ENCODE assay signal across 8 cellular contexts in the genomic region with DNA sequence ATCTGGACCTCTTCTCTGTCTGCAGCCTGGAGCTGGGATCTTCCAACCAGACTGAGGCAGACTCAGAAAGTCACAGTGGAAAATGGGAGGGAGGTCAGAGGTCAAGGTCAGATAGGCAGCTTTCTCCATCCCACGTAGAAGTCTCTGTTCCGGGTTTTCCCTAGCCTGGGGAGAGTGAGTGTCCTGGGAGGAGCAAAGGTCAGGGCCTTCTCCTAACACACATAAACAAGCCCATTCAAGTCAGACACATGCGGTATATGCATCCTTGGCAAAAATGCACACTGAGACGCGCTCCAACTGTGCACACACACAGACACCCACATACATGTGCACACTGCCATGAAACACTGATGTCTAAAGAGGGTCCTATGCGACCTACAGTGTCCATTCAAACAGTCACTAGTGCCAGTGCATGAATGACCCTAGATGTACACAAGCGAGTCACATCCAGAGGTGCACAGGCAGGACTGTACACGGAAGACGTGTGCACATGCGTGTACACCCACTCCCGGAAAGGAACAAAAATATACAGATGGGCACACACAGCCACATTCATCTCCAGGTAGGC. TPM values are rescaled to one million over a fixed set of nuclear protein-coding genes. Genes with fewer than 3 reads are reported as not detected.
A peak's percentile ranks its signal among the peaks of the same experiment; 100 is the strongest.
DNase-seq lines count a peak whose midpoint lies in the region; ATAC-seq and TF ChIP-seq lines count a peak whose summit lies in the region.

No MANE protein-coding gene starts in this region.

- POLR2A ChIA-PET in BJ (lab: Charles Lee), result interaction anchor here (1.1 kb wide), 1 partner anchor 108 kb away, joined by 3 read pairs; no protein-coding TSS in a partner anchor

- in situ Hi-C loops in G401 (cut with HindIII; ENCODE audit: low sequenced_read_pairs), result no loop called here

- H3K9me3 ChIP-seq in H9 (ENCODE audit: control insufficient read depth, low read depth, low read length), result no peaks in the 10 kb centered on the region
- H3K9me3 ChIP-seq in T-helper 17 cell (ENCODE audit: control insufficient read depth, low read length, poor library complexity, severe bottlenecking), result no peaks in the 10 kb centered on the region

- DNase-seq in BJ (ENCODE audit: low read depth) (no peak), H9 (no peak), T-helper 17 cell (no peak), fibroblast of pulmonary artery (ENCODE audit: low read depth) (no peak), retinal pigment epithelial cell (ENCODE audit: low read depth) (no peak), NCI-H128 (lab: John Stamatoyannopoulos, UW; ENCODE audit: unreplicated experiment) (no peak), G401 (ENCODE audit: low spot score) (no peak), NCI-H345 treated with DMSO at 0.1 percent for 48 hours (lab: John Stamatoyannopoulos, UW; ENCODE audit: unreplicated experiment) (no peak)

- H2AFZ ChIP-seq in H9 (ENCODE audit: low read length), result no peak overlapping the region

- H3K36me3 Mint-ChIP-seq in H9 (ENCODE audit: insufficient read depth in 1 of 3, low read depth in 3 of 3) (peaks cover 0 to 19% (median 17%) of the 10 kb centered on the region in 3 experiments; a peak in 5 of 7 replicates), T-helper 17 cell (ENCODE audit: low read depth) (peaks cover 2% of the 10 kb centered on the region)

- no peak overlapping the region for H3K27ac ChIP-seq in H9 (ENCODE audit: insufficient read length, low read depth, low read length)

- H3K27me3 ChIP-seq in BJ (ENCODE audit: control insufficient read depth, insufficient read depth, low read length) (no peaks in the 10 kb centered on the region), H9 (ENCODE audit: insufficient read depth, low read length) (no peaks in the 10 kb centered on the region)

- H3K23ac ChIP-seq in H9 (ENCODE audit: insufficient read length, low read depth, low read length), result no peak overlapping the region

- H3K79me2 ChIP-seq in H9 (ENCODE audit: insufficient read depth, low read length), result peaks cover 5% of the 10 kb centered on the region; the same call in 1 of the 2 replicates

- H2BK120ac ChIP-seq in H9 (ENCODE audit: low read depth, low read length, poor library complexity, severe bottlenecking), result no peak overlapping the region

- no peak overlapping the region for H4K91ac ChIP-seq in H9 (ENCODE audit: insufficient read length, low read depth, low read length)

- no peak overlapping the region for H3K4ac ChIP-seq in H9 (ENCODE audit: low read depth, low read length)

- H3K9ac ChIP-seq in H9 (ENCODE audit: extremely low read depth, insufficient read length, low read length), result peak overlapping the region; percentile 67

- H3K36me3 ChIP-seq in BJ (ENCODE audit: control insufficient read depth, insufficient read depth, low read length), result peaks cover 10% of the 10 kb centered on the region

- CTCF ChIA-PET in BJ (lab: Yijun Ruan, JAX), result interaction anchor here (0.9 to 10.7 kb wide), 8 partner anchors 14 to 100 kb away, joined by 3 to 131 read pairs (median 4); partner anchors contain the start of gene TLR9

- H4K8ac ChIP-seq in H9 (replicated peaks; ENCODE audit: insufficient read length, low read depth, low read length), result no peak overlapping the region

- no peaks in the 10 kb centered on the region for H4K20me1 ChIP-seq in H9 (ENCODE audit: control insufficient read depth, insufficient read depth, insufficient read length)

- H2AK5ac ChIP-seq in H9 (ENCODE audit: insufficient read length, low read length), result no peak overlapping the region

- H3K27me3 Mint-ChIP-seq in H9 (ENCODE audit: low read depth) (peaks cover 7% of the 10 kb centered on the region), T-helper 17 cell (no peaks in the 10 kb centered on the region)

- H2BK20ac ChIP-seq in H9 (ENCODE audit: low read depth, low read length, poor library complexity, severe bottlenecking), result no peak overlapping the region

- H3K27ac Mint-ChIP-seq in H9, result peak overlapping the region; percentile 51 to 93 (median 79); a peak in 6 of 7 replicates
- H3K27ac Mint-ChIP-seq in T-helper 17 cell, result peak overlapping the region; percentile 95

- peak overlapping the region; percentile 0 for H3K56ac ChIP-seq in H9 (ENCODE audit: insufficient read length, low read depth, low read length)

- no peaks in the 10 kb centered on the region for H3K79me1 ChIP-seq in H9 (ENCODE audit: insufficient read depth, low read depth, low read length, poor library complexity, severe bottlenecking)

- no peak overlapping the region for H3K14ac ChIP-seq in H9 (ENCODE audit: insufficient read depth, low read length)

- no peak overlapping the region for H2BK15ac ChIP-seq in H9 (ENCODE audit: low read depth, low read length)

- peak overlapping the region; percentile 90 for H3K4me3 ChIP-seq in BJ (ENCODE audit: low read depth, low read length)
- H3K4me3 ChIP-seq in fibroblast of pulmonary artery (replicated peaks; ENCODE audit: low read depth, low read length), result peak overlapping the region; percentile 87
- peak overlapping the region; percentile 82 for H3K4me3 ChIP-seq in retinal pigment epithelial cell (ENCODE audit: low read length)

- H3K4me1 Mint-ChIP-seq in H9 (peaks cover 39 to 47% of the 10 kb centered on the region in 2 experiments), T-helper 17 cell (peaks cover 51% of the 10 kb centered on the region)

- TF ChIP-seq CTCF in BJ (IDR thresholded peaks at IDR 0.05; ENCODE audit: insufficient read depth, low read depth, low read length) (no peak), H9 (conservative IDR thresholded peaks at IDR 0.05) (no peak), fibroblast of pulmonary artery (IDR thresholded peaks at IDR 0.05; ENCODE audit: low read length, missing control alignments) (no peak), retinal pigment epithelial cell (conservative IDR thresholded peaks at IDR 0.05; ENCODE audit: low read depth, low read length) (no peak)

- no peak overlapping the region for H2BK5ac ChIP-seq in H9 (ENCODE audit: insufficient read length, low read length)

- H3K4me1 ChIP-seq in H9 (ENCODE audit: insufficient read depth, low read length), result peaks cover 15% of the 10 kb centered on the region

- H4K5ac ChIP-seq in H9 (ENCODE audit: insufficient read length, low read depth, low read length), result no peak overlapping the region

- H3K23me2 ChIP-seq in H9 (ENCODE audit: insufficient read length, low read depth, low read length, poor library complexity, severe bottlenecking), result peaks cover 8% of the 10 kb centered on the region

- no peak overlapping the region for H3T11ph ChIP-seq in H9 (ENCODE audit: low read length)

- no CpG with 5 or more reads among the region's 11 CpGs for WGBS in H9 (ENCODE audit: extremely low coverage, insufficient read length, low lambda C conversion rate)

- H2BK12ac ChIP-seq in H9 (ENCODE audit: insufficient read length, low read depth, low read length), result no peak overlapping the region

- H3K4me3 Mint-ChIP-seq in H9, result peak overlapping the region; percentile 91 to 95
- H3K4me3 Mint-ChIP-seq in T-helper 17 cell, result peak overlapping the region; percentile 97

- ATAC-seq in T-helper 17 cell, result no peak

- peak overlapping the region; percentile 99 for H3K4me2 ChIP-seq in H9 (ENCODE audit: insufficient read depth, insufficient read length, low read length)

- H3K9me3 Mint-ChIP-seq in H9, result peaks cover 0 to 2% of the 10 kb centered on the region in 2 experiments; a peak in 2 of 5 replicates

- H3K18ac ChIP-seq in H9 (ENCODE audit: insufficient read length, low read depth, low read length), result no peak overlapping the region

RNA-seq across cellular contexts. Expression of gene TWF2, which starts 0.7 kb away (rescaled TPM):
- polyA plus RNA-seq in BJ (2011; rRNA removed), result 109 and 205 TPM in 2 replicates
- polyA minus RNA-seq in BJ (2011; rRNA and poly(A)+ RNA removed), result 61.2 and 85.8 TPM in 2 replicates
- total RNA-seq in H9 (2021) (44.8 and 50.9 TPM in 2 replicates), T-helper 17 cell (10 to 100 TPM; 44.8 to 48.2 TPM)
- 237 and 258 TPM in 2 replicates for total RNA-seq in G401 (2014; rRNA removed; shearing (Covaris generic))

RNA-seq across cellular contexts. Expression of gene PPM1M, which starts 7.3 kb away (rescaled TPM):
- polyA plus RNA-seq in BJ (2011; rRNA removed), result 38.5 and 52.2 TPM in 2 replicates
- 23.4 and 43.6 TPM in 2 replicates for polyA minus RNA-seq in BJ (2011; rRNA and poly(A)+ RNA removed)
- total RNA-seq in H9 (2021) (6.1 and 7.4 TPM in 2 replicates), T-helper 17 cell (10 to 100 TPM; 43.9 to 58.0 TPM)
- 0.43 and 1.4 TPM in 2 replicates for total RNA-seq in G401 (2014; rRNA removed; shearing (Covaris generic))

RNA-seq across cellular contexts. Expression of gene TLR9, which starts 12.8 kb away (rescaled TPM):
- 0.07 TPM in 1 of 2 replicates, not detected in the other for polyA plus RNA-seq in BJ (2011; rRNA removed)
- 0.14 TPM in 1 of 2 replicates, not detected in the other for polyA minus RNA-seq in BJ (2011; rRNA and poly(A)+ RNA removed)
- not detected in 2 replicates for total RNA-seq in H9 (2021)
- total RNA-seq in T-helper 17 cell, result under 1 TPM in 1 of 2 donors, not detected in 1; 0.42 TPM
- 0.07 TPM in 1 of 2 replicates, not detected in the other for total RNA-seq in G401 (2014; rRNA removed; shearing (Covaris generic))

RNA-seq across cellular contexts. Expression of gene WDR82, which starts 40.2 kb away (rescaled TPM):
- polyA plus RNA-seq in BJ (2011; rRNA removed), result 42.3 and 62.8 TPM in 2 replicates
- 40.4 and 42.9 TPM in 2 replicates for polyA minus RNA-seq in BJ (2011; rRNA and poly(A)+ RNA removed)
- 83.1 and 84.3 TPM in 2 replicates for total RNA-seq in H9 (2021)
- 100 to 1,000 TPM; 109 to 114 TPM for total RNA-seq in T-helper 17 cell
- total RNA-seq in G401 (2014; rRNA removed; shearing (Covaris generic)), result 89.2 and 115 TPM in 2 replicates

RNA-seq across cellular contexts. Expression of gene ALAS1, which starts 40.3 kb away (rescaled TPM):
- 35.7 and 51.7 TPM in 2 replicates for polyA plus RNA-seq in BJ (2011; rRNA removed)
- polyA minus RNA-seq in BJ (2011; rRNA and poly(A)+ RNA removed), result 28.5 and 59.6 TPM in 2 replicates
- total RNA-seq in H9 (2021), result 39.1 and 40.4 TPM in 2 replicates
- total RNA-seq in T-helper 17 cell, result 10 to 100 TPM; 14.4 to 15.6 TPM
- total RNA-seq in G401 (2014; rRNA removed; shearing (Covaris generic)), result 66.7 and 73.0 TPM in 2 replicates
